ENCODE assay signal across 8 cellular contexts in genomic region chr19:35267818-35268545, GRCh38. TPM values are rescaled to one million over a fixed set of nuclear protein-coding genes. Genes with fewer than 3 reads are reported as not detected.
DNase-seq lines count a peak whose midpoint lies in the region; ATAC-seq, FAIRE-seq and TF ChIP-seq lines count a peak whose summit lies in the region.

No MANE protein-coding gene starts in this region.

- dilution Hi-C loops in endothelial cell of umbilical vein (cut with MboI; ENCODE audit: extremely low pct_ligation_motif_present, low sequenced_read_pairs), result no loop called here

- intact Hi-C loops in endothelial cell of umbilical vein (cut with micrococcal nuclease), result loop anchor here (1.0 to 10.0 kb wide), 3 partner anchors 56 to 233 kb away; partner anchors contain the start of gene SCN1B

- peaks cover 4% of the 10 kb centered on the region for H3K4me1 ChIP-seq in endothelial cell of umbilical vein (ENCODE audit: control insufficient read depth, extremely low read depth, insufficient read depth, low read length)

- peak overlapping the region; percentile 39 for H3K4me2 ChIP-seq in endothelial cell of umbilical vein (ENCODE audit: insufficient read depth, low read length)

- H3K27me3 ChIP-seq in AG04450 (ENCODE audit: control insufficient read depth, insufficient read depth, low read length), result no peaks in the 10 kb centered on the region
- H3K27me3 ChIP-seq in endothelial cell of umbilical vein (ENCODE audit: control insufficient read depth in 2 of 2, insufficient read depth in 2 of 2, low read length in 2 of 2), result no peaks in the 10 kb centered on the region

- no peak for DNase-seq in AG04450 (ENCODE audit: low read depth, low spot score)
- peak; percentile 62 for DNase-seq in NOMO-1 treated with DMSO at 0.1 percent for 48 hours (lab: John Stamatoyannopoulos, UW; ENCODE audit: unreplicated experiment)
- DNase-seq in activated T-cell treated with anti-CD3 and anti-CD28 coated beads for 1 hour (ENCODE audit: low read depth), result peak; percentile 61
- DNase-seq in endothelial cell of umbilical vein (ENCODE audit: low read depth, low spot score), result peak; percentile 65
- peak; percentile 71 for DNase-seq in midbrain (lab: John Stamatoyannopoulos, UW)
- DNase-seq in stimulated activated CD8-positive, alpha-beta memory T cell treated with anti-CD3 and anti-CD28 coated beads, Interleukin-4, amount 100 ng/mL, for 24 hours (ENCODE audit: low read depth), result peak; percentile 65

- H3K79me2 ChIP-seq in endothelial cell of umbilical vein (ENCODE audit: control insufficient read depth, insufficient read depth, low read length), result peaks cover 3% of the 10 kb centered on the region

- no TSS peak for BruUV-seq in endothelial cell of umbilical vein (replicated peaks; lab: Mats Ljungman, UMichigan)

- H3K27ac ChIP-seq in AG04450 (ENCODE audit: low read depth, low read length) (peak overlapping the region; percentile 77), endothelial cell of umbilical vein (ENCODE audit: insufficient read depth, low read depth, low read length) (peak overlapping the region; percentile 81)

- peaks cover 0 to 17% of the 10 kb centered on the region in 2 experiments for H3K36me3 ChIP-seq in endothelial cell of umbilical vein (ENCODE audit: control insufficient read depth in 2 of 2, extremely low read depth in 1 of 2, insufficient read depth in 2 of 2, low read length in 2 of 2)

- no peaks in the 10 kb centered on the region for H3K9me1 ChIP-seq in endothelial cell of umbilical vein (replicated peaks; ENCODE audit: control insufficient read depth, extremely low read depth, insufficient read depth, low read length)

- POLR2A ChIA-PET in AG04450 (lab: Yijun Ruan, JAX) (no interaction called here), endothelial cell of umbilical vein (lab: Charles Lee) (no interaction called here)

- peak; percentile 45 for ATAC-seq in GM18867 (IDR thresholded peaks at IDR 0.05; ENCODE audit: unreplicated experiment)
- ATAC-seq in HG03354 (IDR thresholded peaks at IDR 0.05; ENCODE audit: poor library complexity, severe bottlenecking, unreplicated experiment), result peak; percentile 47

- FAIRE-seq in endothelial cell of umbilical vein (lab: Jason Lieb, UNC), result peak; percentile 64

- TF ChIP-seq CTCF in AG04450 (IDR thresholded peaks at IDR 0.05; ENCODE audit: low read depth, low read length) (no peak), endothelial cell of umbilical vein (IDR thresholded peaks at IDR 0.05; ENCODE audit: extremely low read depth in 1 of 2, insufficient read depth in 1 of 2, low read depth in 1 of 2, low read length in 2 of 2) (no peak)

- H3K9me3 ChIP-seq in AG04450 (ENCODE audit: control insufficient read depth, insufficient read depth, low read length) (no peaks in the 10 kb centered on the region; the same call in 1 of the 2 replicates), endothelial cell of umbilical vein (replicated peaks; ENCODE audit: control insufficient read depth, insufficient read depth, low read length) (no peaks in the 10 kb centered on the region)

- peak overlapping the region; percentile 52 for H2AFZ ChIP-seq in endothelial cell of umbilical vein (ENCODE audit: low read depth, low read length)

- peak overlapping the region; percentile 90 for H3K9ac ChIP-seq in endothelial cell of umbilical vein (replicated peaks; ENCODE audit: extremely low read depth, insufficient read depth, low read length)

- H3K4me3 ChIP-seq in AG04450 (ENCODE audit: low read depth, low read length) (peak overlapping the region; percentile 85), endothelial cell of umbilical vein (replicated peaks in 1 of 3; ENCODE audit: insufficient read depth in 1 of 3, low read depth in 1 of 3, low read length in 3 of 3) (peak overlapping the region; percentile 53 to 97 (median 88))

- no peaks in the 10 kb centered on the region for H4K20me1 ChIP-seq in endothelial cell of umbilical vein (replicated peaks; ENCODE audit: control insufficient read depth, extremely low read depth, insufficient read depth, low read length)

- CTCF ChIA-PET in AG04450 (lab: Charles Lee) (interaction anchor here (0.6 to 1.5 kb wide), 2 partner anchors 156 to 202 kb away, joined by 3 read pairs; no protein-coding TSS in a partner anchor), endothelial cell of umbilical vein (lab: Charles Lee) (interaction anchor here (0.9 to 2.5 kb wide), 4 partner anchors 27 to 227 kb away, joined by 4 to 21 read pairs (median 7); no protein-coding TSS in a partner anchor)

- TF ChIP-seq POLR2A in endothelial cell of umbilical vein (IDR thresholded peaks at IDR 0.05; ENCODE audit: low read depth, low read length), result peak; percentile 72

TF ChIP-seq in endothelial cell of umbilical vein, 7 proteins besides CTCF, POLR2A, EP300 and RAD21:
- TF ChIP-seq MYC (IDR thresholded peaks at IDR 0.05; ENCODE audit: low read depth, low read length) (no peak), EZH2 (IDR thresholded peaks at IDR 0.05; ENCODE audit: borderline replicate concordance, low read depth, low read length, severe bottlenecking) (no peak), FOS (IDR thresholded peaks at IDR 0.05; ENCODE audit: borderline replicate concordance, insufficient read depth, low read length) (no peak), JUN (IDR thresholded peaks at IDR 0.05; ENCODE audit: borderline replicate concordance, insufficient read depth, insufficient read length, low read depth) (no peak), POLR2AphosphoS5 (IDR thresholded peaks at IDR 0.05; ENCODE audit: insufficient read depth, low read depth, low read length) (peak; percentile 84)
TF ChIP-seq in endothelial cell of umbilical vein: peak in this region for 1.

RNA-seq across cellular contexts. Expression of gene USF2, which starts 0.8 kb away (rescaled TPM):
- 55.6 and 58.6 TPM in 2 replicates for polyA plus RNA-seq in AG04450 (2011; rRNA removed)
- polyA minus RNA-seq in AG04450 (2011; rRNA and poly(A)+ RNA removed), result 58.2 and 77.5 TPM in 2 replicates
- 76.8 and 85.8 TPM in 2 replicates for total RNA-seq in endothelial cell of umbilical vein
- polyA plus RNA-seq in endothelial cell of umbilical vein, result 75.0 and 80.5 TPM in 2 replicates
- 53.8 and 74.8 TPM in 2 replicates for polyA plus RNA-seq in endothelial cell of umbilical vein (2011; cell fraction: cytosol; rRNA removed)
- 115 and 123 TPM in 2 replicates for polyA plus RNA-seq in endothelial cell of umbilical vein (2011; cell fraction: nucleus; rRNA removed)
- 61.5 and 72.4 TPM in 2 replicates for polyA plus RNA-seq in endothelial cell of umbilical vein (2012)
- polyA minus RNA-seq in endothelial cell of umbilical vein, result 39.8 and 71.2 TPM in 2 replicates
- 63.2 TPM for polyA minus RNA-seq in endothelial cell of umbilical vein (2011; cell fraction: cytosol; rRNA and poly(A)+ RNA removed)
- polyA minus RNA-seq in endothelial cell of umbilical vein (2011; cell fraction: nucleus; rRNA and poly(A)+ RNA removed), result 24.9 and 34.6 TPM in 2 replicates

RNA-seq across cellular contexts. Expression of gene HAMP, which starts 14.3 kb away (rescaled TPM):
- polyA plus RNA-seq in AG04450 (2011; rRNA removed) (not detected in 2 replicates), endothelial cell of umbilical vein (not detected in 2 replicates)
- not detected in 2 replicates for polyA minus RNA-seq in AG04450 (2011; rRNA and poly(A)+ RNA removed)
- 0.15 TPM in 1 of 2 replicates, not detected in the other for total RNA-seq in endothelial cell of umbilical vein
- not detected in 2 replicates for polyA plus RNA-seq in endothelial cell of umbilical vein (2011; cell fraction: cytosol; rRNA removed)
- 0.36 and 0.48 TPM in 2 replicates for polyA plus RNA-seq in endothelial cell of umbilical vein (2011; cell fraction: nucleus; rRNA removed)
- not detected in 2 replicates for polyA plus RNA-seq in endothelial cell of umbilical vein (2012)
- 1.4 TPM in 1 of 2 replicates, not detected in the other for polyA minus RNA-seq in endothelial cell of umbilical vein
- polyA minus RNA-seq in endothelial cell of umbilical vein (2011; cell fraction: cytosol; rRNA and poly(A)+ RNA removed), result not detected
- polyA minus RNA-seq in endothelial cell of umbilical vein (2011; cell fraction: nucleus; rRNA and poly(A)+ RNA removed), result 1.3 TPM in 1 of 2 replicates, not detected in the other

RNA-seq across cellular contexts. Expression of gene LSR, which starts 19.2 kb away (rescaled TPM):
- 0.32 and 0.33 TPM in 2 replicates for polyA plus RNA-seq in AG04450 (2011; rRNA removed)
- polyA minus RNA-seq in AG04450 (2011; rRNA and poly(A)+ RNA removed), result not detected in 2 replicates
- total RNA-seq in endothelial cell of umbilical vein, result 0.74 and 1.0 TPM in 2 replicates
- polyA plus RNA-seq in endothelial cell of umbilical vein, result 0.76 and 0.94 TPM in 2 replicates
- polyA plus RNA-seq in endothelial cell of umbilical vein (2011; cell fraction: cytosol; rRNA removed), result 0.43 and 0.58 TPM in 2 replicates
- 0.12 and 0.20 TPM in 2 replicates for polyA plus RNA-seq in endothelial cell of umbilical vein (2011; cell fraction: nucleus; rRNA removed)
- polyA plus RNA-seq in endothelial cell of umbilical vein (2012), result 0.37 and 0.71 TPM in 2 replicates
- 0.22 and 0.47 TPM in 2 replicates for polyA minus RNA-seq in endothelial cell of umbilical vein
- polyA minus RNA-seq in endothelial cell of umbilical vein (2011; cell fraction: cytosol; rRNA and poly(A)+ RNA removed), result 45.3 TPM
- polyA minus RNA-seq in endothelial cell of umbilical vein (2011; cell fraction: nucleus; rRNA and poly(A)+ RNA removed), result 0.34 TPM in 1 of 2 replicates, not detected in the other

RNA-seq across cellular contexts. Expression of gene MAG, which starts 24.0 kb away (rescaled TPM):
- not detected in 2 replicates for polyA plus RNA-seq in AG04450 (2011; rRNA removed)
- not detected in 2 replicates for polyA minus RNA-seq in AG04450 (2011; rRNA and poly(A)+ RNA removed)
- total RNA-seq in endothelial cell of umbilical vein, result not detected in 2 replicates
- not detected in 2 replicates for polyA plus RNA-seq in endothelial cell of umbilical vein
- not detected in 2 replicates for polyA plus RNA-seq in endothelial cell of umbilical vein (2011; cell fraction: cytosol; rRNA removed)
- polyA plus RNA-seq in endothelial cell of umbilical vein (2011; cell fraction: nucleus; rRNA removed), result not detected in 2 replicates
- polyA plus RNA-seq in endothelial cell of umbilical vein (2012), result not detected in 2 replicates
- polyA minus RNA-seq in endothelial cell of umbilical vein, result not detected in 2 replicates
- not detected for polyA minus RNA-seq in endothelial cell of umbilical vein (2011; cell fraction: cytosol; rRNA and poly(A)+ RNA removed)
- polyA minus RNA-seq in endothelial cell of umbilical vein (2011; cell fraction: nucleus; rRNA and poly(A)+ RNA removed), result not detected in 2 replicates

RNA-seq across cellular contexts. Expression of gene FAM187B, which starts 39.4 kb away (rescaled TPM):
- polyA plus RNA-seq in AG04450 (2011; rRNA removed), result not detected in 2 replicates
- polyA minus RNA-seq in AG04450 (2011; rRNA and poly(A)+ RNA removed), result not detected in 2 replicates
- total RNA-seq in endothelial cell of umbilical vein, result not detected in 2 replicates
- polyA plus RNA-seq in endothelial cell of umbilical vein, result not detected in 2 replicates
- polyA plus RNA-seq in endothelial cell of umbilical vein (2011; cell fraction: cytosol; rRNA removed), result not detected in 2 replicates
- not detected in 2 replicates for polyA plus RNA-seq in endothelial cell of umbilical vein (2011; cell fraction: nucleus; rRNA removed)
- not detected in 2 replicates for polyA plus RNA-seq in endothelial cell of umbilical vein (2012)
- not detected in 2 replicates for polyA minus RNA-seq in endothelial cell of umbilical vein
- not detected for polyA minus RNA-seq in endothelial cell of umbilical vein (2011; cell fraction: cytosol; rRNA and poly(A)+ RNA removed)
- polyA minus RNA-seq in endothelial cell of umbilical vein (2011; cell fraction: nucleus; rRNA and poly(A)+ RNA removed), result not detected in 2 replicates
